In the genomic region with DNA sequence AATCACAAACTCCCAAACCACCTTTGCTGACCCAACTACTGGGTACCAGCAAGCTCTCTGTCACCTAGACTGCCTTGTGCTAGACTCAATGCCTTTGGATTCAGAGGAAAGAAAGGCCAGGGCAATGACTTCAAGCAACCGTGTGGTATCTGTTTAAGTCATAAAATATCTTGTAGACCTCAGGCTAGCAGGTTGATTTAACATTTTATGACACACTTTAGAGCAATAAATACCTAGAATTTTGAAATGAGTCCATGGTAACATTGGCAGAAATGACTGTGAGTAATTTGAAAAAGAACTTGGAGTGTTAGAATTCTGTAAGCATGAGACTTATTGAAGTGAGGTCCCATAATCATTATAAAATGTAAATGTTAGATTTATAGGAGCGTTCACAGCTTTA, we compare ENCODE assay signal across 1 cellular context.
TF ChIP-seq lines count a peak whose summit lies in the region.

No MANE protein-coding gene starts in this region.

TF ChIP-seq in IMR-90, 13 proteins besides CTCF, POLR2A, EP300 and RAD21 (continued from another document):
- no peak for TF ChIP-seq RCOR1 (IDR thresholded peaks at IDR 0.05; ENCODE audit: insufficient replicate concordance, low read length)
